21 cellular contexts compared by ENCODE assay signal in genomic region chr3:72973786-72974185, GRCh38. TPM values are rescaled to one million over a fixed set of nuclear protein-coding genes. Genes with fewer than 3 reads are reported as not detected.
A peak's percentile ranks its signal among the peaks of the same experiment; 100 is the strongest.
DNase-seq lines count a peak whose midpoint lies in the region; ATAC-seq and TF ChIP-seq lines count a peak whose summit lies in the region.
"Had no signal": no experiment of that assay in that cellular context is flagged by ENCODE, and none has a peak within 500 bp of the region (broad histone marks: within the 10 kb centered on the region; RNA-seq: fewer than 3 reads in every experiment).

No MANE protein-coding gene starts in this region.

- 0 out of 2 replicates have a peak overlapping the region, but pooled peaks have one; percentile 33 for H3K27ac Mint-ChIP-seq in GM23338
- peak overlapping the region; percentile 92 for H3K27ac Mint-ChIP-seq in progenitor cell of endocrine pancreas
- H3K27ac Mint-ChIP-seq in effector memory CD8-positive, alpha-beta T cell: no peak overlapping the region

- H2AFZ ChIP-seq in GM23338: peak overlapping the region; percentile 49; the same call in 1 of the 2 replicates
- H2AFZ ChIP-seq: GM23248 had no signal

- H3K27me3 Mint-ChIP-seq in GM23338 (ENCODE audit: insufficient read depth, low read depth, poor library complexity) (peaks cover 4% of the 10 kb centered on the region), progenitor cell of endocrine pancreas (no peaks in the 10 kb centered on the region)
- peaks cover 0 to 6% of the 10 kb centered on the region in 2 donors for H3K27me3 Mint-ChIP-seq in effector memory CD8-positive, alpha-beta T cell
- H3K27me3 Mint-ChIP-seq: CD4-positive, CD25-positive, alpha-beta regulatory T cell had no signal

- no peak overlapping the region for H3K27ac ChIP-seq in GM23338 (ENCODE audit: low read depth)
- H3K27ac ChIP-seq in foreskin keratinocyte: peak overlapping the region; percentile 34
- H3K27ac ChIP-seq: GM23248, HL-60, KMS-11, RWPE1 had no signal

- H3K36me3 Mint-ChIP-seq in GM23338 (ENCODE audit: low read depth) (0 out of 3 replicates have a peak, but pooled peaks cover 2% of the 10 kb centered on the region), progenitor cell of endocrine pancreas (ENCODE audit: insufficient read depth) (no peaks in the 10 kb centered on the region)
- H3K36me3 Mint-ChIP-seq in effector memory CD8-positive, alpha-beta T cell (ENCODE audit: insufficient read depth): no peaks in the 10 kb centered on the region
- H3K36me3 Mint-ChIP-seq: CD4-positive, CD25-positive, alpha-beta regulatory T cell had no signal

- H3F3A ChIP-seq in GM23338 (replicated peaks; ENCODE audit: low read depth): no peaks in the 10 kb centered on the region

- H3K4me3 Mint-ChIP-seq in GM23338 (no peak overlapping the region), progenitor cell of endocrine pancreas (ENCODE audit: low read depth) (no peak overlapping the region)
- H3K4me3 Mint-ChIP-seq in effector memory CD8-positive, alpha-beta T cell: no peak overlapping the region
- H3K4me3 Mint-ChIP-seq: CD4-positive, CD25-positive, alpha-beta regulatory T cell had no signal

- H3K36me3 ChIP-seq in GM23338 (ENCODE audit: insufficient read depth): no peaks in the 10 kb centered on the region

- H3K4me3 ChIP-seq in GM23338: no peak overlapping the region
- H3K4me3 ChIP-seq: GM12878, GM23248 had no signal

- H3K9me2 ChIP-seq in GM23338 (ENCODE audit: insufficient read depth): no peaks in the 10 kb centered on the region

- peaks cover 20% of the 10 kb centered on the region for H3K4me1 Mint-ChIP-seq in GM23338
- peaks cover 31% of the 10 kb centered on the region for H3K4me1 Mint-ChIP-seq in progenitor cell of endocrine pancreas (ENCODE audit: low read depth)
- H3K4me1 Mint-ChIP-seq in effector memory CD8-positive, alpha-beta T cell (ENCODE audit: low read depth in 2 of 2): peaks cover 0 to 3% of the 10 kb centered on the region in 2 donors

- TF ChIP-seq CTCF in GM23338 (conservative IDR thresholded peaks at IDR 0.05; ENCODE audit: low read depth in 2 of 2) (no peak), foreskin keratinocyte (conservative IDR thresholded peaks at IDR 0.05) (no peak), progenitor cell of endocrine pancreas (IDR thresholded peaks at IDR 0.05; ENCODE audit: unreplicated experiment) (no peak)

- ATAC-seq in GM23338 (no peak), foreskin keratinocyte (no peak), GM19351 (IDR thresholded peaks at IDR 0.05; ENCODE audit: unreplicated experiment) (no peak)
- ATAC-seq in effector memory CD8-positive, alpha-beta T cell (replicated peaks): no peak

- H3K27me3 ChIP-seq in GM23338 (ENCODE audit: insufficient read depth): no peaks in the 10 kb centered on the region
- no peaks in the 10 kb centered on the region for H3K27me3 ChIP-seq in foreskin keratinocyte

- DNase-seq in GM23338 (ENCODE audit: low spot score): no peak
- DNase-seq in amniotic epithelial cell (ENCODE audit: low read depth): peak; percentile 54
- no peak for DNase-seq in foreskin keratinocyte
- no peak for DNase-seq in progenitor cell of endocrine pancreas (ENCODE audit: low spot score, unreplicated experiment)
- DNase-seq in effector memory CD8-positive, alpha-beta T cell: no peak
- DNase-seq in SKM-1 treated with dmso at 0.1 percent for 144 hours (lab: John Stamatoyannopoulos, UW; ENCODE audit: unreplicated experiment): no peak
- DNase-seq: CD4-positive, CD25-positive, alpha-beta regulatory T cell; DND-41; GM23248; HCEC 1CT; NCI-H1105; NCI-H146; NCI-H2029 treated with DMSO at 0.1 percent for 48 hours; NCI-H510A treated with DMSO at 0.1 percent for 48 hours; NCI-H748 treated with DMSO at 0.1 percent for 48 hours; SHP77 treated with DMSO at 0.1 percent for 48 hours had no signal

- H3K4me2 ChIP-seq in GM23338: no peak overlapping the region
- H3K4me2 ChIP-seq: KMS-11 had no signal

- H3K4me1 ChIP-seq in GM23338 (ENCODE audit: insufficient read depth) (peaks cover 7% of the 10 kb centered on the region; the same call in 1 of the 2 replicates), foreskin keratinocyte (peaks cover 28% of the 10 kb centered on the region)

- H4K20me1 ChIP-seq in GM23338 (replicated peaks; ENCODE audit: insufficient read depth): no peaks in the 10 kb centered on the region

- H3K9me3 Mint-ChIP-seq in GM23338 (no peaks in the 10 kb centered on the region), progenitor cell of endocrine pancreas (ENCODE audit: low read depth) (no peaks in the 10 kb centered on the region)
- H3K9me3 Mint-ChIP-seq in effector memory CD8-positive, alpha-beta T cell: no peaks in the 10 kb centered on the region

- H3K79me2 ChIP-seq in GM23338 (replicated peaks; ENCODE audit: insufficient read depth): no peaks in the 10 kb centered on the region

TF ChIP-seq in GM23338, 12 proteins besides CTCF, POLR2A, EP300 and RAD21 (continues in another document):
- TF ChIP-seq REST (IDR thresholded peaks at IDR 0.05; ENCODE audit: unreplicated experiment) (no peak), CREB1 (CRISPR knock-in tag; IDR thresholded peaks at IDR 0.05; ENCODE audit: low read depth) (no peak), POLR2AphosphoS5 (IDR thresholded peaks at IDR 0.05; ENCODE audit: low read depth) (no peak)

RNA-seq across cellular contexts. Expression of gene PPP4R2, which starts 22.8 kb away (rescaled TPM):
- 62.7 and 72.1 TPM in 2 replicates for total RNA-seq in GM23338 (2014; rRNA removed; shearing (Covaris generic))
- polyA plus RNA-seq in GM23338 (2016; fragmentation: Nextera tagmentation; extraction: Ambion mirVana) (117 TPM in 2 replicates), foreskin keratinocyte (11.5 and 13.1 TPM in 2 replicates)
- total RNA-seq in foreskin keratinocyte (47.3 and 48.6 TPM in 2 replicates), progenitor cell of endocrine pancreas (117 and 130 TPM in 2 replicates)

Comparison
In these comparisons a context has a peak if more than half of its experiments do, and no peak if none do; other contexts are left out.
1. H3K27ac Mint-ChIP-seq: peak in GM23338 (single experiment) and progenitor cell of endocrine pancreas (single experiment); none in effector memory CD8-positive, alpha-beta T cell (0 of 2).